ENCODE assay signal across 1 cellular context in the genomic region with DNA sequence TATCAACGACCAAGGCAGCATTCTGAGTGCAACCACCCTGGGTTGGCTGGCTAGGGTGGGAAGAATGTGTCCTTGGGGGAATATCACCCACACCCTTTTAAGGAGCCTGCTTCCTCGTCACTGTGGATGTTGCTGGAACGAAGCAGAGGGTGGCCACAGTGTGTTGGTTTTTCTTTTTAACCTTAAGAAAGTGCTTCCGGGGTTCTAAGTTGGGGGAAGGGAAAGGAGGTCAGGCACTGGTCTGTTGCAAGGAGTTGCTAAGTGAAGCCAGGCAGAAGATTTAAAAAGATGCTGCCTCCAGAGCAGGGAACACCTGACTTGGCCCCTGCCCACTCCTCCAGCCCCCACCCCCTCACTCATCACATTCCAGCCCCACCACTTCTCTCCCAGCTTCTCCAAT.
TF ChIP-seq lines count a peak whose summit lies in the region.

No MANE protein-coding gene starts in this region.

TF ChIP-seq in GM23338, 12 proteins besides CTCF, POLR2A, EP300 and RAD21 (continued from another document):
- TF ChIP-seq REST (IDR thresholded peaks at IDR 0.05; ENCODE audit: unreplicated experiment) = no peak
- TF ChIP-seq EZH2 (IDR thresholded peaks at IDR 0.05; ENCODE audit: low read depth, unreplicated experiment) = no peak
- no peak for TF ChIP-seq ZNF331 (CRISPR knock-in tag; IDR thresholded peaks at IDR 0.05; ENCODE audit: low read depth)
- TF ChIP-seq ZNF114 (CRISPR knock-in tag; IDR thresholded peaks at IDR 0.05) = no peak
- no peak for TF ChIP-seq ZNF462 (CRISPR knock-in tag; IDR thresholded peaks at IDR 0.05)
- no peak for TF ChIP-seq STAT1 (IDR thresholded peaks at IDR 0.05; ENCODE audit: unreplicated experiment)
- no peak for TF ChIP-seq EZH2phosphoT487 (IDR thresholded peaks at IDR 0.05; ENCODE audit: unreplicated experiment)
- TF ChIP-seq JUNB (IDR thresholded peaks at IDR 0.05; ENCODE audit: unreplicated experiment) = no peak
- no peak for TF ChIP-seq NANOG (IDR thresholded peaks at IDR 0.05; ENCODE audit: borderline replicate concordance)
TF ChIP-seq in GM23338: peak in this region for 0.
